1 cellular context compared by ENCODE assay signal in the genomic region with DNA sequence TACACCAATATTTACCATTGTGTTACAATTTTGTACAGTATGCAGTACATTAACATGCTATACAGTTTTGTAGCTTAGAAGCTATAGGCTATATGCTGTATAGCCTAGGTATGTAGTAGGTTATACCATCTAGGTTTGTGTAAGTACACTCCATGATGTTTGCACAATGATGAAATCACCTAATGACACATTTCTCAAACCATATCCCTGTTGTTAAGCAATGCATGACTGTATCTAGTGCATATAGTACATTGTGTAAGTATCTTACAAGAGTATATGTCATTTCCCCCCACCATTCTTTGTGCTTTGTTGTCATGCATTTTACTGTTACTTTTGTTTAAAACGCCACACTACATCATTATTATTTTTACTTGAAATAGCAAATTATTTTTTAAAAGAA.
TF ChIP-seq lines count a peak whose summit lies in the region.

No MANE protein-coding gene starts in this region.

TF ChIP-seq in HEK293, 187 proteins besides CTCF, POLR2A, EP300 and RAD21 (continued from another document):
- TF ChIP-seq, protein P1, sequence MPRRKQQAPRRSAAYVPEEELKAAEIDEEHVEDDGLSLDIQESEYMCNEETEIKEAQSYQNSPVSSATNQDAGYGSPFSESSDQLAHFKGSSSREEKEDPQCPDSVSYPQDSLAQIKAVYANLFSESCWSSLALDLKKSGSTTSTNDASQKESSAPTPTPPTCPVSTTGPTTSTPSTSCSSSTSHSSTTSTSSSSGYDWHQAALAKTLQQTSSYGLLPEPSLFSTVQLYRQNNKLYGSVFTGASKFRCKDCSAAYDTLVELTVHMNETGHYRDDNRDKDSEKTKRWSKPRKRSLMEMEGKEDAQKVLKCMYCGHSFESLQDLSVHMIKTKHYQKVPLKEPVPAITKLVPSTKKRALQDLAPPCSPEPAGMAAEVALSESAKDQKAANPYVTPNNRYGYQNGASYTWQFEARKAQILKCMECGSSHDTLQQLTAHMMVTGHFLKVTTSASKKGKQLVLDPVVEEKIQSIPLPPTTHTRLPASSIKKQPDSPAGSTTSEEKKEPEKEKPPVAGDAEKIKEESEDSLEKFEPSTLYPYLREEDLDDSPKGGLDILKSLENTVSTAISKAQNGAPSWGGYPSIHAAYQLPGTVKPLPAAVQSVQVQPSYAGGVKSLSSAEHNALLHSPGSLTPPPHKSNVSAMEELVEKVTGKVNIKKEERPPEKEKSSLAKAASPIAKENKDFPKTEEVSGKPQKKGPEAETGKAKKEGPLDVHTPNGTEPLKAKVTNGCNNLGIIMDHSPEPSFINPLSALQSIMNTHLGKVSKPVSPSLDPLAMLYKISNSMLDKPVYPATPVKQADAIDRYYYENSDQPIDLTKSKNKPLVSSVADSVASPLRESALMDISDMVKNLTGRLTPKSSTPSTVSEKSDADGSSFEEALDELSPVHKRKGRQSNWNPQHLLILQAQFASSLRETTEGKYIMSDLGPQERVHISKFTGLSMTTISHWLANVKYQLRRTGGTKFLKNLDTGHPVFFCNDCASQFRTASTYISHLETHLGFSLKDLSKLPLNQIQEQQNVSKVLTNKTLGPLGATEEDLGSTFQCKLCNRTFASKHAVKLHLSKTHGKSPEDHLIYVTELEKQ (tag by site-specific recombination; IDR thresholded peaks at IDR 0.05; ENCODE audit: borderline replicate concordance) = no peak
- no peak for TF ChIP-seq KLF1 (tag by site-specific recombination; IDR thresholded peaks at IDR 0.05)
- TF ChIP-seq, protein P2, sequence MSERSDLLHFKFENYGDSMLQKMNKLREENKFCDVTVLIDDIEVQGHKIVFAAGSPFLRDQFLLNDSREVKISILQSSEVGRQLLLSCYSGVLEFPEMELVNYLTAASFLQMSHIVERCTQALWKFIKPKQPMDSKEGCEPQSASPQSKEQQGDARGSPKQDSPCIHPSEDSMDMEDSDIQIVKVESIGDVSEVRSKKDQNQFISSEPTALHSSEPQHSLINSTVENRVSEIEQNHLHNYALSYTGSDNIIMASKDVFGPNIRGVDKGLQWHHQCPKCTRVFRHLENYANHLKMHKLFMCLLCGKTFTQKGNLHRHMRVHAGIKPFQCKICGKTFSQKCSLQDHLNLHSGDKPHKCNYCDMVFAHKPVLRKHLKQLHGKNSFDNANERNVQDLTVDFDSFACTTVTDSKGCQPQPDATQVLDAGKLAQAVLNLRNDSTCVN (tag by site-specific recombination; optimal IDR thresholded peaks at IDR 0.05) = no peak
- no peak for TF ChIP-seq ZBTB1 (tag by site-specific recombination; IDR thresholded peaks at IDR 0.05)
- no peak for TF ChIP-seq ZNF155 (tag by site-specific recombination; IDR thresholded peaks at IDR 0.05)
- TF ChIP-seq, protein P3, sequence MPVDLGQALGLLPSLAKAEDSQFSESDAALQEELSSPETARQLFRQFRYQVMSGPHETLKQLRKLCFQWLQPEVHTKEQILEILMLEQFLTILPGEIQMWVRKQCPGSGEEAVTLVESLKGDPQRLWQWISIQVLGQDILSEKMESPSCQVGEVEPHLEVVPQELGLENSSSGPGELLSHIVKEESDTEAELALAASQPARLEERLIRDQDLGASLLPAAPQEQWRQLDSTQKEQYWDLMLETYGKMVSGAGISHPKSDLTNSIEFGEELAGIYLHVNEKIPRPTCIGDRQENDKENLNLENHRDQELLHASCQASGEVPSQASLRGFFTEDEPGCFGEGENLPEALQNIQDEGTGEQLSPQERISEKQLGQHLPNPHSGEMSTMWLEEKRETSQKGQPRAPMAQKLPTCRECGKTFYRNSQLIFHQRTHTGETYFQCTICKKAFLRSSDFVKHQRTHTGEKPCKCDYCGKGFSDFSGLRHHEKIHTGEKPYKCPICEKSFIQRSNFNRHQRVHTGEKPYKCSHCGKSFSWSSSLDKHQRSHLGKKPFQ (tag by site-specific recombination; IDR thresholded peaks at IDR 0.05) = no peak
- TF ChIP-seq GLIS1 (tag by site-specific recombination; IDR thresholded peaks at IDR 0.05) = no peak
- no peak for TF ChIP-seq KLF7 (tag by site-specific recombination; IDR thresholded peaks at IDR 0.05; ENCODE audit: borderline replicate concordance)
- TF ChIP-seq, protein P4, sequence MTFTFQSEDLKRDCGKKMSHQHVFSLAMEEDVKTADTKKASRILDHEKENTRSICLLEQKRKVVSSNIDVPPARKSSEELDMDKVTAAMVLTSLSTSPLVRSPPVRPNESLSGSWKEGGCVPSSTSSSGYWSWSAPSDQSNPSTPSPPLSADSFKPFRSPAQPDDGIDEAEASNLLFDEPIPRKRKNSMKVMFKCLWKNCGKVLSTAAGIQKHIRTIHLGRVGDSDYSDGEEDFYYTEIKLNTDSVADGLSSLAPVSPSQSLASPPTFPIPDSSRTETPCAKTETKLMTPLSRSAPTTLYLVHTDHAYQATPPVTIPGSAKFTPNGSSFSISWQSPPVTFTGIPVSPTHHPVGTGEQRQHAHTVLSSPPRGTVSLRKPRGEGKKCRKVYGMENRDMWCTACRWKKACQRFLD (tag by site-specific recombination; IDR thresholded peaks at IDR 0.05) = no peak
- no peak for TF ChIP-seq ZNF433 (tag by site-specific recombination; IDR thresholded peaks at IDR 0.05; ENCODE audit: low read depth)
- TF ChIP-seq ZNF830 (tag by site-specific recombination; IDR thresholded peaks at IDR 0.05; ENCODE audit: low read depth) = no peak
- TF ChIP-seq ZNF416 (tag by site-specific recombination; IDR thresholded peaks at IDR 0.05) = no peak
- TF ChIP-seq ZNF561 (tag by site-specific recombination; IDR thresholded peaks at IDR 0.05; ENCODE audit: borderline replicate concordance) = no peak
- TF ChIP-seq IKZF3 (tag by site-specific recombination; IDR thresholded peaks at IDR 0.05) = no peak
- no peak for TF ChIP-seq BCL11A (tag by site-specific recombination; IDR thresholded peaks at IDR 0.05; ENCODE audit: low read depth)
- peak; percentile 43; the same call in 1 of the 2 replicates for TF ChIP-seq ZNF629 (tag by site-specific recombination; IDR thresholded peaks at IDR 0.05)
- TF ChIP-seq ZNF221 (tag by site-specific recombination; IDR thresholded peaks at IDR 0.05; ENCODE audit: borderline replicate concordance) = no peak
- 0 out of 2 replicates have a peak, but pooled peaks have one; percentile 9 for TF ChIP-seq ZNF184 (tag by site-specific recombination; IDR thresholded peaks at IDR 0.05)
- TF ChIP-seq ZNF777 (tag by site-specific recombination; IDR thresholded peaks at IDR 0.05; ENCODE audit: borderline replicate concordance) = no peak
- no peak for TF ChIP-seq KLF16 (tag by site-specific recombination; IDR thresholded peaks at IDR 0.05)
- TF ChIP-seq, protein P5, sequence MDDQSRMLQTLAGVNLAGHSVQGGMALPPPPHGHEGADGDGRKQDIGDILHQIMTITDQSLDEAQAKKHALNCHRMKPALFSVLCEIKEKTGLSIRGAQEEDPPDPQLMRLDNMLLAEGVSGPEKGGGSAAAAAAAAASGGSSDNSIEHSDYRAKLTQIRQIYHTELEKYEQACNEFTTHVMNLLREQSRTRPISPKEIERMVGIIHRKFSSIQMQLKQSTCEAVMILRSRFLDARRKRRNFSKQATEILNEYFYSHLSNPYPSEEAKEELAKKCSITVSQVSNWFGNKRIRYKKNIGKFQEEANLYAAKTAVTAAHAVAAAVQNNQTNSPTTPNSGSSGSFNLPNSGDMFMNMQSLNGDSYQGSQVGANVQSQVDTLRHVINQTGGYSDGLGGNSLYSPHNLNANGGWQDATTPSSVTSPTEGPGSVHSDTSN (CRISPR knock-in tag; IDR thresholded peaks at IDR 0.05) = no peak
- no peak for TF ChIP-seq ZNF16 (tag by site-specific recombination; IDR thresholded peaks at IDR 0.05; ENCODE audit: low read depth)
- TF ChIP-seq TRIM28 (IDR thresholded peaks at IDR 0.05; ENCODE audit: borderline replicate concordance, low read length) = no peak
- no peak for TF ChIP-seq SALL2 (tag by site-specific recombination; IDR thresholded peaks at IDR 0.05; ENCODE audit: borderline replicate concordance)
- no peak for TF ChIP-seq OVOL3 (tag by site-specific recombination; IDR thresholded peaks at IDR 0.05)
